In the genomic region with DNA sequence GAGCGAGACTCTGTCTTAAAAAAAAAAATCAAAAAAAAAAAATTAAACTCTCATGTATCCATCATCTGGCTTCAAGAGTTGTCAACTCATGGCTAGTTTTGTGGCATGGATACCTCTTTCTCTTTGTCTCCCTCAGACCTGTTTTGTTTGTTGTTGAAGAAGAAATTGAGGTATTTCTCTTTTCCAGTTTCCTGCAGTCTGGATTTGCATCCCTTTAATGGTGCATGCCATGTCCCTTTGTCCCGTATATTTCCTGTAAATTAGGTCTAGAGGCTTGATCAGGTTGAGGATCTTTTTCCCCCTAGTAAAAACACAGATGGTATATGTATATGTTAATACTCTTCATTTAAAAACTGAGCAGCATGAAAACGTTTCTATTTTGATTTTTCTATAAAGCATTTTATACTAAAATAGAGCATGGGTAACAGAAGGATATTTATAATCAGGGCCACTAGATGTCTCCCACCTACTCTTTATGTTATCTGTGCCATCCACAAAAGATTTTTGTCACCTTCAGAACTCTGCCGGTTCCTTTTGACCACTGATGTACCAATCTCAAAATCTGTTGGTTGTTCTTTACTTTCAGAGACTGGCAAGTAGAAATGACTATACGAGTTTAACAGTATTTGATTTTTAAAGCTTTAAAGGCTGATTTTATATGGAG, we compare ENCODE assay signal across 8 cellular contexts.
A peak's percentile ranks its signal among the peaks of the same experiment; 100 is the strongest.
DNase-seq lines count a peak whose midpoint lies in the region; ATAC-seq and TF ChIP-seq lines count a peak whose summit lies in the region.

No MANE protein-coding gene starts in this region.

- peaks cover 27% of the 10 kb centered on the region; the same call in 1 of the 2 replicates for H3K36me3 ChIP-seq in Loucy (ENCODE audit: insufficient read depth, low read length)
- peaks cover 49% of the 10 kb centered on the region for H3K36me3 ChIP-seq in osteoblast (ENCODE audit: insufficient read depth, low read length)

- no peaks in the 10 kb centered on the region for H3K79me2 ChIP-seq in Loucy (ENCODE audit: insufficient read depth, low read length)
- H3K79me2 ChIP-seq in osteoblast (ENCODE audit: insufficient read depth, low read length): peaks cover 93% of the 10 kb centered on the region

- ATAC-seq in activated T-cell treated with anti-CD3 and anti-CD28 coated beads, Interleukin-2, amount 50 U/mL, for 72 hours (replicated peaks in 1 of 2): no peak
- ATAC-seq in GM19023 (IDR thresholded peaks at IDR 0.05; ENCODE audit: unreplicated experiment): no peak

- no peak overlapping the region for H3K4me2 ChIP-seq in Loucy (ENCODE audit: low read depth, low read length, poor library complexity, severe bottlenecking)
- no peak overlapping the region for H3K4me2 ChIP-seq in osteoblast (ENCODE audit: insufficient read depth, low read length)

- peak; percentile 16 for DNase-seq in NCI-H146 (lab: John Stamatoyannopoulos, UW)
- DNase-seq in NCI-H146 treated with DMSO at 0.1 percent for 48 hours (lab: John Stamatoyannopoulos, UW; ENCODE audit: unreplicated experiment): no peak
- DNase-seq in osteoblast (ENCODE audit: insufficient read length, low spot score, missing footprints): no peak
- DNase-seq in activated CD4-positive, alpha-beta T cell treated with anti-CD3 and anti-CD28 coated beads, Interleukin-2, amount 10 ng/mL, durations not matched to agents 7 days and 5 days: no peak
- no peak for DNase-seq in activated T-cell treated with anti-CD3 and anti-CD28 coated beads, Interleukin-2, amount 50 U/mL, for 72 hours

- H3K9me3 ChIP-seq in Loucy (ENCODE audit: insufficient read depth, low read depth, low read length): no peaks in the 10 kb centered on the region
- no peaks in the 10 kb centered on the region for H3K9me3 ChIP-seq in osteoblast (ENCODE audit: low read depth, low read length)

- no peak overlapping the region for H3K4me3 Mint-ChIP-seq in brain
- H3K4me3 Mint-ChIP-seq in activated CD4-positive, alpha-beta T cell treated with anti-CD3 and anti-CD28 coated beads, Interleukin-2, amount 10 ng/mL, durations not matched to agents 7 days and 5 days: no peak overlapping the region
- no peak overlapping the region for H3K4me3 Mint-ChIP-seq in activated T-cell treated with anti-CD3 and anti-CD28 coated beads, Interleukin-2, amount 50 U/mL, for 72 hours

- no peaks in the 10 kb centered on the region for H3K27me3 ChIP-seq in Loucy (ENCODE audit: insufficient read depth, low read length, poor library complexity, severe bottlenecking)
- H3K27me3 ChIP-seq in osteoblast (ENCODE audit: insufficient read depth, low read length): no peaks in the 10 kb centered on the region

- peaks cover 11% of the 10 kb centered on the region for H3K4me1 Mint-ChIP-seq in brain
- H3K4me1 Mint-ChIP-seq in activated CD4-positive, alpha-beta T cell treated with anti-CD3 and anti-CD28 coated beads, Interleukin-2, amount 10 ng/mL, durations not matched to agents 7 days and 5 days: no peaks in the 10 kb centered on the region
- H3K4me1 Mint-ChIP-seq in activated T-cell treated with anti-CD3 and anti-CD28 coated beads, Interleukin-2, amount 50 U/mL, for 72 hours (ENCODE audit: low read depth): no peaks in the 10 kb centered on the region

- H3K27ac ChIP-seq in osteoblast (ENCODE audit: low read depth, low read length): no peak overlapping the region

- H2AFZ ChIP-seq in Loucy (ENCODE audit: low read length) (no peak overlapping the region), osteoblast (ENCODE audit: low read length) (no peak overlapping the region)

- POLR2A ChIA-PET in activated CD4-positive, alpha-beta T cell treated with anti-CD3 and anti-CD28 coated beads, Interleukin-2, amount 10 ng/mL, durations not matched to agents 7 days and 5 days (lab: Charles Lee): no interaction called here

- H3K9me2 ChIP-seq in Loucy (replicated peaks; ENCODE audit: low read depth, low read length): no peaks in the 10 kb centered on the region

- H3K36me3 Mint-ChIP-seq in brain: peaks cover 40% of the 10 kb centered on the region
- H3K36me3 Mint-ChIP-seq in activated CD4-positive, alpha-beta T cell treated with anti-CD3 and anti-CD28 coated beads, Interleukin-2, amount 10 ng/mL, durations not matched to agents 7 days and 5 days (ENCODE audit: low read depth): peaks cover 22% of the 10 kb centered on the region
- peaks cover 10 to 12% of the 10 kb centered on the region in 2 donors for H3K36me3 Mint-ChIP-seq in activated T-cell treated with anti-CD3 and anti-CD28 coated beads, Interleukin-2, amount 50 U/mL, for 72 hours (ENCODE audit: insufficient read depth in 2 of 2)

- TF ChIP-seq CTCF in Loucy (conservative IDR thresholded peaks at IDR 0.05; ENCODE audit: low read length) (peak; percentile 60), brain (conservative IDR thresholded peaks at IDR 0.05) (no peak), osteoblast (IDR thresholded peaks at IDR 0.05; ENCODE audit: extremely low read depth, low read depth, low read length) (peak; percentile 10)

- H4K20me1 ChIP-seq in Loucy (ENCODE audit: insufficient read depth, low read length, poor library complexity, severe bottlenecking): no peaks in the 10 kb centered on the region
- H4K20me1 ChIP-seq in osteoblast (ENCODE audit: insufficient read depth, low read length): peaks cover 51% of the 10 kb centered on the region

- H3F3A ChIP-seq in Loucy (ENCODE audit: low read depth): no peaks in the 10 kb centered on the region

- no peak overlapping the region for H3K9ac ChIP-seq in Loucy (ENCODE audit: low read depth, low read length, poor library complexity, severe bottlenecking)

- peak overlapping the region in 3 of 5 experiments; percentile 46 to 69 (median 65) for H3K27ac Mint-ChIP-seq in brain
- H3K27ac Mint-ChIP-seq in activated CD4-positive, alpha-beta T cell treated with anti-CD3 and anti-CD28 coated beads, Interleukin-2, amount 10 ng/mL, durations not matched to agents 7 days and 5 days: no peak overlapping the region
- H3K27ac Mint-ChIP-seq in activated T-cell treated with anti-CD3 and anti-CD28 coated beads, Interleukin-2, amount 50 U/mL, for 72 hours: no peak overlapping the region

- H3K4me3 ChIP-seq in Loucy (ENCODE audit: low read length, poor library complexity, severe bottlenecking) (no peak overlapping the region), osteoblast (ENCODE audit: insufficient read depth, low read length) (no peak overlapping the region)

- H3K4me1 ChIP-seq in Loucy (ENCODE audit: insufficient read depth, low read length, poor library complexity, severe bottlenecking) (no peaks in the 10 kb centered on the region), osteoblast (ENCODE audit: insufficient read depth, low read length) (no peaks in the 10 kb centered on the region)

- peaks cover 0 to 5% (median 0%) of the 10 kb centered on the region in 5 experiments for H3K9me3 Mint-ChIP-seq in brain
- H3K9me3 Mint-ChIP-seq in activated CD4-positive, alpha-beta T cell treated with anti-CD3 and anti-CD28 coated beads, Interleukin-2, amount 10 ng/mL, durations not matched to agents 7 days and 5 days: no peaks in the 10 kb centered on the region
- no peaks in the 10 kb centered on the region for H3K9me3 Mint-ChIP-seq in activated T-cell treated with anti-CD3 and anti-CD28 coated beads, Interleukin-2, amount 50 U/mL, for 72 hours

- H3K27me3 Mint-ChIP-seq in brain: no peaks in the 10 kb centered on the region
- H3K27me3 Mint-ChIP-seq in activated CD4-positive, alpha-beta T cell treated with anti-CD3 and anti-CD28 coated beads, Interleukin-2, amount 10 ng/mL, durations not matched to agents 7 days and 5 days: no peaks in the 10 kb centered on the region
- no peaks in the 10 kb centered on the region for H3K27me3 Mint-ChIP-seq in activated T-cell treated with anti-CD3 and anti-CD28 coated beads, Interleukin-2, amount 50 U/mL, for 72 hours (ENCODE audit: low read depth)

- CTCF ChIA-PET in activated CD4-positive, alpha-beta T cell treated with anti-CD3 and anti-CD28 coated beads, Interleukin-2, amount 10 ng/mL, durations not matched to agents 7 days and 5 days (lab: Charles Lee): no interaction called here

Comparison
In these comparisons a context has a peak if more than half of its experiments do, and no peak if none do; other contexts are left out.
1. CTCF ChIP-seq: peak in Loucy (single experiment) and osteoblast (single experiment); none in brain (0 of 2).
2. H3K27ac Mint-ChIP-seq: peak in brain (3 of 5); none in activated CD4-positive, alpha-beta T cell treated with anti-CD3 and anti-CD28 coated beads, Interleukin-2, amount 10 ng/mL, durations not matched to agents 7 days and 5 days (single experiment) and activated T-cell treated with anti-CD3 and anti-CD28 coated beads, Interleukin-2, amount 50 U/mL, for 72 hours (single experiment).